In the genomic region with DNA sequence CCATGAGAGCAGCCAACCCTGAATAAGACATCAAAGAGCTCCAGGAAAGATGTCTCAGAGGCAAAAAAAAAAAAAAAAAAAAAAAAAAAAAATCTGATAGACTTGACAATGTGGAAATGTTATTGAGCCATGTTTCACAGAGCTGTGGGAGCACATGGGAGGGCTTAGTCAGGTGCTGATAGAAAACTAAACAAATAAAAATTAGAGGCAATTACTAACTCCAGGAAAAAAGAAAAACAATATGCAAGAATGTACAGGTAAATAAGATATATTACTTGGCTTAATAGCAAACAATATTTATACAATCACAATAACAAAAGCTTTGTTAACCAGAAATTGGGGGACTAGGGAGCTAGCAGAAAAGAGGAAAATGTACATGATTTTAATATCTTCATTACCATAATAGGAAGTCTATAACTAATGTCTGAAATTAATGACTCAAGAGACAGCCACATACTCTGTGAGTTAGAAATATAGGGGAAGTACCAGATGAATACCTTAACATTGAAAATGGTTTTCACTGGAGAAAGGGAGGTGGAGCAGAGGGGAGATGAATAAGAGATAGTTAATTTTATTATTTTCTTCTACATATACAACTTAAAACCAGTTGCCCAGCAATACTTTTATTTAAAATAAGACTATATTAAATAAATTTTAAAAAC, we compare ENCODE assay signal across 23 cellular contexts. TPM values are rescaled to one million over a fixed set of nuclear protein-coding genes. Genes with fewer than 3 reads are reported as not detected.
DNase-seq lines count a peak whose midpoint lies in the region; ATAC-seq, FAIRE-seq and TF ChIP-seq lines count a peak whose summit lies in the region.
"Had no signal": no experiment of that assay in that cellular context is flagged by ENCODE, and none has a peak within 500 bp of the region (broad histone marks: within the 10 kb centered on the region; RNA-seq: fewer than 3 reads in every experiment).

No MANE protein-coding gene starts in this region.

- no peak for TF ChIP-seq RAD21 in K562 (CRISPR knock-in tag; conservative IDR thresholded peaks at IDR 0.05 in 1 of 2, IDR thresholded peaks at IDR 0.05 in 1 of 2)

- no peak overlapping the region for H3K9ac ChIP-seq in K562 (ENCODE audit: insufficient read depth in 1 of 2, low read depth in 2 of 2, low read length in 2 of 2)
- no peak overlapping the region for H3K9ac ChIP-seq in mesenchymal stem cell (ENCODE audit: low read length)
- H3K9ac ChIP-seq: GM23248 had no signal

- H3K9me3 Mint-ChIP-seq in natural killer cell treated with Interleukin-12 subunit alpha and Interleukin-12 subunit beta and Interleukin-15 and Interleukin-18, amount 100 ng/mL, for 72 hours = no peaks in the 10 kb centered on the region
- H3K9me3 Mint-ChIP-seq in natural killer cell = peaks cover 2 to 3% of the 10 kb centered on the region in 2 donors

- H3K36me3 ChIP-seq in K562 (ENCODE audit: control insufficient read depth, insufficient read depth, low read length) (no peaks in the 10 kb centered on the region), mesenchymal stem cell (ENCODE audit: control insufficient read depth in 1 of 2, insufficient read depth in 2 of 2, low read depth in 1 of 2, low read length in 2 of 2) (no peaks in the 10 kb centered on the region)
- H3K36me3 ChIP-seq: BE2C, HAP-1, MG63 had no signal

- ATAC-seq in activated CD4-positive, CD25-positive, alpha-beta regulatory T cell treated with anti-CD3 and anti-CD28 coated beads, Interleukin-2, amount 50 U/mL, for 24 hours = peak; percentile 78 to 83
- no peak for ATAC-seq in natural killer cell treated with Interleukin-12 subunit alpha and Interleukin-12 subunit beta and Interleukin-15 and Interleukin-18, amount 100 ng/mL, for 72 hours
- ATAC-seq in natural killer cell = no peak
- no peak for ATAC-seq in K562

- H3K27me3 ChIP-seq in K562 (ENCODE audit: control insufficient read depth in 2 of 2, insufficient read depth in 2 of 2, low read length in 2 of 2) (peaks cover 25 to 35% of the 10 kb centered on the region in 2 experiments), mesenchymal stem cell (ENCODE audit: control insufficient read depth in 1 of 2, insufficient read depth in 1 of 2, low read length in 2 of 2) (peaks cover 4 to 13% of the 10 kb centered on the region in 2 experiments)
- H3K27me3 ChIP-seq: BE2C, MG63 had no signal

- H3K4me1 ChIP-seq in K562 (replicated peaks in 1 of 2; ENCODE audit: control insufficient read depth in 2 of 2, insufficient read depth in 2 of 2, low read length in 2 of 2) = peaks cover 0 to 2% of the 10 kb centered on the region in 2 experiments; a peak in 2 of 5 replicates
- H3K4me1 ChIP-seq in mesenchymal stem cell (ENCODE audit: control insufficient read depth, insufficient read depth, low read depth, low read length) = peaks cover 10% of the 10 kb centered on the region

- H3K4me3 ChIP-seq in K562 (no peak overlapping the region), foreskin fibroblast (ENCODE audit: low read depth in 1 of 2, low read length in 2 of 2) (no peak overlapping the region), mesenchymal stem cell (ENCODE audit: insufficient read depth in 1 of 2, low read depth in 1 of 2, low read length in 2 of 2) (no peak overlapping the region)
- H3K4me3 ChIP-seq: GM23248, HAP-1, MG63 had no signal

- H3K27me3 Mint-ChIP-seq in natural killer cell treated with Interleukin-12 subunit alpha and Interleukin-12 subunit beta and Interleukin-15 and Interleukin-18, amount 100 ng/mL, for 72 hours = peaks cover 2 to 20% of the 10 kb centered on the region in 2 donors
- peaks cover 46 to 63% of the 10 kb centered on the region in 2 donors for H3K27me3 Mint-ChIP-seq in natural killer cell (ENCODE audit: low read depth in 2 of 2)
- H3K27me3 Mint-ChIP-seq: IgD-negative memory B cell had no signal

- no peak overlapping the region for H4K91ac ChIP-seq in mesenchymal stem cell (ENCODE audit: low read length)

- H3K4ac ChIP-seq in mesenchymal stem cell (ENCODE audit: low read depth in 1 of 2, low read length in 2 of 2) = no peak overlapping the region

- peak overlapping the region; percentile 1 for H3K4me3 Mint-ChIP-seq in natural killer cell treated with Interleukin-12 subunit alpha and Interleukin-12 subunit beta and Interleukin-15 and Interleukin-18, amount 100 ng/mL, for 72 hours
- no peak overlapping the region for H3K4me3 Mint-ChIP-seq in natural killer cell
- H3K4me3 Mint-ChIP-seq: CD4-positive, alpha-beta memory T cell had no signal

- H2BK5ac ChIP-seq in mesenchymal stem cell (ENCODE audit: low read depth, low read length, poor library complexity, severe bottlenecking) = no peak overlapping the region

- no peak overlapping the region for H3K14ac ChIP-seq in mesenchymal stem cell (ENCODE audit: low read length in 2 of 2)

- peaks cover 8% of the 10 kb centered on the region for H3K36me3 Mint-ChIP-seq in natural killer cell treated with Interleukin-12 subunit alpha and Interleukin-12 subunit beta and Interleukin-15 and Interleukin-18, amount 100 ng/mL, for 72 hours
- peaks cover 10% of the 10 kb centered on the region for H3K36me3 Mint-ChIP-seq in natural killer cell

- H2BK120ac ChIP-seq in mesenchymal stem cell (ENCODE audit: low read depth, low read length) = no peak overlapping the region

- in situ Hi-C loops in K562 (cut with MboI) = no loop called here

- BruUV-seq in K562 (replicated peaks; lab: Mats Ljungman, UMichigan) = no TSS peak

- no peak overlapping the region for H3K23ac ChIP-seq in mesenchymal stem cell (ENCODE audit: low read length in 2 of 2)

- H3K18ac ChIP-seq in mesenchymal stem cell (ENCODE audit: low read depth in 1 of 2, low read length in 2 of 2) = no peak overlapping the region

- H2AFZ ChIP-seq in K562 (ENCODE audit: low read depth, low read length) (no peak overlapping the region), mesenchymal stem cell (ENCODE audit: low read depth, low read length) (no peak overlapping the region)
- H2AFZ ChIP-seq: GM23248 had no signal

- H3K9me3 ChIP-seq in K562 (replicated peaks; ENCODE audit: control insufficient read depth, insufficient read depth, low read depth, low read length) (no peaks in the 10 kb centered on the region), mesenchymal stem cell (ENCODE audit: control insufficient read depth, low read length) (no peaks in the 10 kb centered on the region)
- H3K9me3 ChIP-seq: BE2C, HAP-1, MG63 had no signal

- peak overlapping the region in 1 of 2 donors; percentile 11 for H3K27ac Mint-ChIP-seq in natural killer cell treated with Interleukin-12 subunit alpha and Interleukin-12 subunit beta and Interleukin-15 and Interleukin-18, amount 100 ng/mL, for 72 hours
- no peak overlapping the region for H3K27ac Mint-ChIP-seq in natural killer cell

- no peak overlapping the region for H2BK12ac ChIP-seq in mesenchymal stem cell (ENCODE audit: low read length in 2 of 2)

- H3K4me2 ChIP-seq in K562 (ENCODE audit: insufficient read depth, low read length) = no peak overlapping the region
- no peak overlapping the region for H3K4me2 ChIP-seq in mesenchymal stem cell (ENCODE audit: low read length, poor library complexity, severe bottlenecking)

- H4K20me1 ChIP-seq in K562 (replicated peaks; ENCODE audit: control insufficient read depth, insufficient read depth, low read length) = no peaks in the 10 kb centered on the region; the same call in 1 of the 2 replicates

- FAIRE-seq in K562 (lab: Jason Lieb, UNC) = no peak
- FAIRE-seq: A204.1 had no signal

- H3K4me1 Mint-ChIP-seq in natural killer cell treated with Interleukin-12 subunit alpha and Interleukin-12 subunit beta and Interleukin-15 and Interleukin-18, amount 100 ng/mL, for 72 hours (ENCODE audit: low read depth in 2 of 2) = peaks cover 57 to 68% of the 10 kb centered on the region in 2 donors
- H3K4me1 Mint-ChIP-seq in natural killer cell = peaks cover 16 to 25% of the 10 kb centered on the region in 2 donors

- H2BK15ac ChIP-seq in mesenchymal stem cell (ENCODE audit: low read depth, poor library complexity, severe bottlenecking) = no peak overlapping the region

- no peaks in the 10 kb centered on the region for H3K79me2 ChIP-seq in K562 (ENCODE audit: control insufficient read depth, insufficient read depth, low read length)

- H3K9me1 ChIP-seq in K562 (ENCODE audit: control insufficient read depth, insufficient read depth, low read length) = no peaks in the 10 kb centered on the region

- CTCF ChIA-PET in K562 (lab: Yijun Ruan, JAX; ENCODE audit: low intra/inter-chr PET ratio) = no interaction called here

- no peak overlapping the region for H4K8ac ChIP-seq in mesenchymal stem cell (ENCODE audit: low read length)

- no peaks in the 10 kb centered on the region for H3K79me1 ChIP-seq in mesenchymal stem cell (replicated peaks; ENCODE audit: low read length, poor library complexity, severe bottlenecking)

- no peak overlapping the region for H2AK5ac ChIP-seq in mesenchymal stem cell (ENCODE audit: low read length, severe bottlenecking)

- TF ChIP-seq EP300 in K562 (IDR thresholded peaks at IDR 0.05; ENCODE audit: low read length) = no peak

- POLR2A ChIA-PET in K562 (lab: Yijun Ruan, JAX) = interaction anchor here (0.8 to 1.2 kb wide), 3 partner anchors 8 to 16 kb away, joined by 3 read pairs; no protein-coding TSS in a partner anchor

- no peak for DNase-seq in activated CD4-positive, CD25-positive, alpha-beta regulatory T cell (lab: John Stamatoyannopoulos, UW)
- no peak for DNase-seq in natural killer cell treated with Interleukin-12 subunit alpha and Interleukin-12 subunit beta and Interleukin-15 and Interleukin-18, amount 100 ng/mL, for 72 hours (ENCODE audit: low spot score)
- DNase-seq in natural killer cell (no peak), K562 (ENCODE audit: extremely low read depth in 1 of 4, low spot score in 3 of 4) (no peak), foreskin fibroblast (no peak), mesenchymal stem cell (no peak)
- DNase-seq: BE2C; CD4-positive, alpha-beta memory T cell; DMS153; GDM1; GM23248; Kasumi-1; MG63; NCI-H1105; NCI-H1694; NCI-H2081 treated with DMSO at 0.1 percent for 48 hours; NCI-H510A; NCI-H774; SHP77 had no signal

- H3K27ac ChIP-seq in K562 (ENCODE audit: extremely low read depth, low read depth, low read length) = no peak overlapping the region
- no peak overlapping the region for H3K27ac ChIP-seq in mesenchymal stem cell (ENCODE audit: low read length, poor library complexity, severe bottlenecking)
- H3K27ac ChIP-seq: GM23248 had no signal

- intact Hi-C loops in natural killer cell (cut with micrococcal nuclease) (no loop called here), K562 (cut with micrococcal nuclease) (no loop called here)

- no peak for TF ChIP-seq POLR2A in K562 (conservative IDR thresholded peaks at IDR 0.05)

- TF ChIP-seq CTCF in natural killer cell (IDR thresholded peaks at IDR 0.05) (no peak), K562 (IDR thresholded peaks at IDR 0.05 in 2 of 3, conservative IDR thresholded peaks at IDR 0.05 in 1 of 3; ENCODE audit: insufficient read depth in 2 of 3, low read depth in 1 of 3, low read length in 3 of 3) (no peak), foreskin fibroblast (IDR thresholded peaks at IDR 0.05; ENCODE audit: low read depth, low read length) (no peak)

RNA-seq across cellular contexts. Expression of gene RGS16, which starts 16.9 kb away (rescaled TPM):
- 100 to 1,000 TPM in 1 of 2 donors, 10 to 100 TPM in 1; 33.0 to 102 TPM for total RNA-seq in natural killer cell treated with Interleukin-12 subunit alpha and Interleukin-12 subunit beta and Interleukin-15 and Interleukin-18, amount 100 ng/mL, for 72 hours
- total RNA-seq in natural killer cell (1 to 10 TPM; 1.3 to 9.6 (median 4.2) TPM), K562 (2014; rRNA removed) (0.37 and 0.50 TPM in 2 replicates), K562 (2014; rRNA removed; fragmentation: Illumina TruSeq; extraction: Trizol) (0.26 and 0.36 TPM in 2 replicates), K562 (2015; rRNA removed; fragmentation: Illumina TruSeq; extraction: Trizol) (0.15 and 0.29 TPM in 2 replicates), K562 (2021) (0.38 and 0.55 TPM in 2 replicates)
- 0.32 and 0.42 TPM in 2 replicates for total RNA-seq in K562 (2011; cell fraction: chromatin; rRNA removed; ENCODE audit: low replicate concordance)
- 0.13 and 0.17 TPM in 2 replicates for total RNA-seq in K562 (2011; cell fraction: nucleolus; rRNA removed)
- not detected in 2 replicates for total RNA-seq in K562 (2011; cell fraction: nucleoplasm; rRNA removed)
- polyA plus RNA-seq in K562 (2011; rRNA removed) (0.09 and 0.20 TPM in 2 replicates), K562 (2014; fragmentation: Illumina TruSeq; extraction: Trizol) (0.52 and 0.62 TPM in 2 replicates), K562 (2014; fragmentation: Nextera tagmentation; extraction: Ambion mirVana) (under 1 TPM; 0.07 to 0.21 TPM), K562 (2014; rRNA removed) (0.53 and 0.66 TPM in 2 replicates)
- polyA plus RNA-seq in K562 (2011; cell fraction: cytosol; rRNA removed) = 0.13 and 0.34 TPM in 2 replicates
- 0.06 and 0.31 TPM in 2 replicates for polyA plus RNA-seq in K562 (2011; cell fraction: nucleus; rRNA removed)
- 0.40 and 1.7 TPM in 2 replicates for polyA plus RNA-seq in K562 (2012)
- polyA minus RNA-seq in K562 (2011; rRNA and poly(A)+ RNA removed) = 0.32 TPM in 1 of 2 replicates, not detected in the other
- not detected in 2 replicates for polyA minus RNA-seq in K562 (2011; cell fraction: cytosol; rRNA and poly(A)+ RNA removed)
- polyA minus RNA-seq in K562 (2011; cell fraction: nucleus; rRNA and poly(A)+ RNA removed) = 0.11 and 0.40 TPM in 2 replicates
- polyA plus RNA-seq in mesenchymal stem cell (2013, experiment 1 of 2) = 1.0 TPM
- 0.97 TPM for polyA plus RNA-seq in mesenchymal stem cell (2013, experiment 2 of 2)

RNA-seq across cellular contexts. Expression of gene RNASEL, which starts 32.0 kb away (rescaled TPM):
- 1 to 10 TPM; 3.0 to 5.1 TPM for total RNA-seq in natural killer cell treated with Interleukin-12 subunit alpha and Interleukin-12 subunit beta and Interleukin-15 and Interleukin-18, amount 100 ng/mL, for 72 hours
- total RNA-seq in natural killer cell (1 to 10 TPM; 3.3 to 5.8 (median 4.8) TPM), K562 (2014; rRNA removed) (5.4 and 6.2 TPM in 2 replicates), K562 (2014; rRNA removed; fragmentation: Illumina TruSeq; extraction: Trizol) (8.6 and 8.7 TPM in 2 replicates), K562 (2015; rRNA removed; fragmentation: Illumina TruSeq; extraction: Trizol) (8.4 and 9.1 TPM in 2 replicates), K562 (2021) (5.4 and 5.7 TPM in 2 replicates)
- 7.7 and 12.7 TPM in 2 replicates for total RNA-seq in K562 (2011; cell fraction: chromatin; rRNA removed; ENCODE audit: low replicate concordance)
- 5.3 and 5.8 TPM in 2 replicates for total RNA-seq in K562 (2011; cell fraction: nucleolus; rRNA removed)
- total RNA-seq in K562 (2011; cell fraction: nucleoplasm; rRNA removed) = 10.9 and 15.1 TPM in 2 replicates
- polyA plus RNA-seq in K562 (2011; rRNA removed) (4.2 and 8.6 TPM in 2 replicates), K562 (2014; fragmentation: Illumina TruSeq; extraction: Trizol) (6.2 and 7.2 TPM in 2 replicates), K562 (2014; fragmentation: Nextera tagmentation; extraction: Ambion mirVana) (10 to 100 TPM in 1 of 2 experiments, 1 to 10 TPM in 1; 4.3 to 11.1 TPM), K562 (2014; rRNA removed) (5.1 and 5.6 TPM in 2 replicates)
- 2.0 and 2.2 TPM in 2 replicates for polyA plus RNA-seq in K562 (2011; cell fraction: cytosol; rRNA removed)
- polyA plus RNA-seq in K562 (2011; cell fraction: nucleus; rRNA removed) = 5.7 and 8.2 TPM in 2 replicates
- 6.4 and 9.3 TPM in 2 replicates for polyA plus RNA-seq in K562 (2012)
- polyA minus RNA-seq in K562 (2011; rRNA and poly(A)+ RNA removed) = 8.0 and 12.0 TPM in 2 replicates
- polyA minus RNA-seq in K562 (2011; cell fraction: cytosol; rRNA and poly(A)+ RNA removed) = 1.3 and 3.3 TPM in 2 replicates
- 4.3 and 5.2 TPM in 2 replicates for polyA minus RNA-seq in K562 (2011; cell fraction: nucleus; rRNA and poly(A)+ RNA removed)
- polyA plus RNA-seq in mesenchymal stem cell (2013, experiment 1 of 2) = 3.1 TPM
- polyA plus RNA-seq in mesenchymal stem cell (2013, experiment 2 of 2) = 3.3 TPM

Comparison
In these comparisons a context has a peak if more than half of its experiments do, and no peak if none do; other contexts are left out.
1. ATAC-seq: peak in activated CD4-positive, CD25-positive, alpha-beta regulatory T cell treated with anti-CD3 and anti-CD28 coated beads, Interleukin-2, amount 50 U/mL, for 24 hours (2 of 2); none in natural killer cell treated with Interleukin-12 subunit alpha and Interleukin-12 subunit beta and Interleukin-15 and Interleukin-18, amount 100 ng/mL, for 72 hours (0 of 2), natural killer cell (0 of 3) and K562 (single experiment).